Comparison of ENCODE assay signal across 1 cellular context in genomic region chr1:25565626-25566025, GRCh38.
TF ChIP-seq lines count a peak whose summit lies in the region.

No MANE protein-coding gene starts in this region.

TF ChIP-seq in WTC11, 78 proteins besides CTCF, POLR2A, EP300 and RAD21 (continued from another document):
- TF ChIP-seq ZMAT4 (CRISPR knock-in tag; IDR thresholded peaks at IDR 0.05) (no peak), GABPB1 (CRISPR knock-in tag; IDR thresholded peaks at IDR 0.05) (no peak)
